In genomic region chr3:119751423-119751822, GRCh38 we compare ENCODE assay signal across 30 cellular contexts. TPM values are rescaled to one million over a fixed set of nuclear protein-coding genes. Genes with fewer than 3 reads are reported as not detected.
"Had no signal": no experiment of that assay in that cellular context is flagged by ENCODE, and none has a peak within 500 bp of the region (broad histone marks: within the 10 kb centered on the region; RNA-seq: fewer than 3 reads in every experiment).

No MANE protein-coding gene starts in this region.

- H3K4me1 ChIP-seq: esophagus muscularis mucosa, left ventricle myocardium inferior, sigmoid colon, upper lobe of left lung had no signal

- H3K36me3 ChIP-seq: cardiac muscle cell, ovary, WERI-Rb-1 had no signal

- H3K4me1 Mint-ChIP-seq: activated T-helper 17 cell treated with anti-CD3 and anti-CD28 coated beads, Interleukin-2, amount 50 U/mL, for 72 hours; endodermal cell; stimulated activated effector memory CD8-positive, alpha-beta T cell treated with anti-CD3 and anti-CD28 coated beads, Interleukin-12 subunit alpha, Interleukin-12 subunit beta, amount 100 ng/mL, for 72 hours; T-helper 17 cell had no signal

- H3K27me3 ChIP-seq: cardiac muscle cell, esophagus muscularis mucosa, hepatocyte, ovary, sigmoid colon, upper lobe of left lung had no signal

- H3K27ac Mint-ChIP-seq: activated T-helper 17 cell treated with anti-CD3 and anti-CD28 coated beads, Interleukin-2, amount 50 U/mL, for 72 hours; endodermal cell; nephron; progenitor cell of endocrine pancreas; stimulated activated effector memory CD8-positive, alpha-beta T cell treated with anti-CD3 and anti-CD28 coated beads, Interleukin-12 subunit alpha, Interleukin-12 subunit beta, amount 100 ng/mL, for 72 hours; stimulated activated naive CD8-positive, alpha-beta T cell treated with anti-CD3 and anti-CD28 coated beads, Interleukin-15, Interleukin-2, amounts not matched to agents 100 ng/mL and 50 ng/mL, for 24 hours; T-helper 17 cell had no signal

- H3K9me3 ChIP-seq: upper lobe of left lung had no signal

- H3K4me3 Mint-ChIP-seq: activated T-cell treated with anti-CD3 and anti-CD28 coated beads, Interleukin-2, amount 50 U/mL, for 4 hours; activated T-helper 17 cell treated with anti-CD3 and anti-CD28 coated beads, Interleukin-2, amount 50 U/mL, for 72 hours; endodermal cell; nephron; stimulated activated effector memory CD8-positive, alpha-beta T cell treated with anti-CD3 and anti-CD28 coated beads, Interleukin-12 subunit alpha, Interleukin-12 subunit beta, amount 100 ng/mL, for 72 hours; stimulated activated naive CD8-positive, alpha-beta T cell treated with anti-CD3 and anti-CD28 coated beads, Interleukin-15, Interleukin-2, amounts not matched to agents 100 ng/mL and 50 ng/mL, for 24 hours; T-helper 17 cell had no signal

- DNase-seq: activated CD4-positive, alpha-beta T cell treated with anti-CD3 and anti-CD28 coated beads for 48 hours; activated CD4-positive, alpha-beta T cell treated with anti-CD3 and anti-CD28 coated beads, Interleukin-2, amount 50 U/mL, for 48 hours; activated CD8-positive, alpha-beta memory T cell treated with anti-CD3 and anti-CD28 coated beads for 24 hours; activated gamma-delta T cell treated with Interleukin-2 at 50 U/mL for 16 hours; activated naive CD4-positive, alpha-beta T cell treated with anti-CD3 and anti-CD28 coated beads, Interleukin-2, amount 50 U/mL, for 16 hours; activated T-cell treated with anti-CD3 and anti-CD28 coated beads, Interleukin-2, amount 50 U/mL, for 4 hours; amniotic stem cell; endodermal cell; islet precursor cell; left ventricle myocardium inferior; ovary; retina; sigmoid colon; small intestine; stimulated activated CD4-positive, alpha-beta T cell treated with anti-CD3 and anti-CD28 coated beads, Interleukin-4, amount 100 ng/mL, for 24 hours; substantia nigra; T-helper 17 cell; T1000; upper lobe of left lung; WERI-Rb-1 had no signal

- H3K27me3 Mint-ChIP-seq: progenitor cell of endocrine pancreas had no signal

- H3K36me3 Mint-ChIP-seq: stimulated activated effector memory CD8-positive, alpha-beta T cell treated with anti-CD3 and anti-CD28 coated beads, Interleukin-12 subunit alpha, Interleukin-12 subunit beta, amount 100 ng/mL, for 72 hours had no signal

- FAIRE-seq: frontal cortex, small intestine had no signal

- H3K79me2 ChIP-seq: hepatocyte had no signal

- H2AFZ ChIP-seq: hepatocyte had no signal

- H3K4me2 ChIP-seq: hepatocyte had no signal

- H3K4me3 ChIP-seq: cardiac muscle cell, esophagus muscularis mucosa, hepatocyte, left ventricle myocardium inferior, lung, ovary, sigmoid colon, upper lobe of left lung had no signal

- H3K27ac ChIP-seq: cardiac muscle cell, esophagus muscularis mucosa, hepatocyte, left ventricle myocardium inferior, ovary, sigmoid colon, upper lobe of left lung, WERI-Rb-1 had no signal

RNA-seq across cellular contexts. Expression of gene NR1I2, which starts 30.5 kb away (rescaled TPM):
- total RNA-seq: left ventricle myocardium inferior had no signal
